8 cellular contexts compared by ENCODE assay signal in genomic region chr3:197891-198491, GRCh38. TPM values are rescaled to one million over a fixed set of nuclear protein-coding genes. Genes with fewer than 3 reads are reported as not detected.
DNase-seq lines count a peak whose midpoint lies in the region; ATAC-seq and TF ChIP-seq lines count a peak whose summit lies in the region.

No MANE protein-coding gene starts in this region.

- peak overlapping the region; percentile 84 to 87 for H3K4me3 Mint-ChIP-seq in stimulated activated naive B cell treated with anti-CD40 and anti-IgM and Interleukin-4, amounts not matched to agents 10 μg/mL and 1 μg/mL and 100 μg/mL, for 72 hours

- ATAC-seq in GM19324 (IDR thresholded peaks at IDR 0.05; ENCODE audit: low FRiP score, unreplicated experiment) (peak; percentile 49), GM19328 (IDR thresholded peaks at IDR 0.05; ENCODE audit: unreplicated experiment) (no peak)
- ATAC-seq in stimulated activated naive B cell treated with anti-CD40 and anti-IgM and Interleukin-4, amounts not matched to agents 10 μg/mL and 1 μg/mL and 100 μg/mL, for 72 hours (replicated peaks) = peak; percentile 53 to 67

- TF ChIP-seq CTCF in right atrium auricular region (IDR thresholded peaks at IDR 0.05) (no peak), MM.1S (IDR thresholded peaks at IDR 0.05; ENCODE audit: low read length) (no peak)

- peak overlapping the region; percentile 51 to 80 for H3K27ac ChIP-seq in right atrium auricular region
- no peak overlapping the region for H3K27ac ChIP-seq in MM.1S (ENCODE audit: low read length)

- H3K36me3 Mint-ChIP-seq in stimulated activated naive B cell treated with anti-CD40 and anti-IgM and Interleukin-4, amounts not matched to agents 10 μg/mL and 1 μg/mL and 100 μg/mL, for 72 hours = no peaks in the 10 kb centered on the region

- no peaks in the 10 kb centered on the region for H4K20me1 ChIP-seq in MM.1S (ENCODE audit: insufficient read depth, low read length)

- no peak overlapping the region for H2AFZ ChIP-seq in MM.1S (ENCODE audit: low read length)

- H3K4me1 ChIP-seq in right atrium auricular region (peaks cover 0 to 11% of the 10 kb centered on the region in 2 donors), MM.1S (ENCODE audit: low read length) (no peaks in the 10 kb centered on the region)

- peak overlapping the region; percentile 91 for H3K27ac Mint-ChIP-seq in stimulated activated naive B cell treated with anti-CD40 and anti-IgM and Interleukin-4, amounts not matched to agents 10 μg/mL and 1 μg/mL and 100 μg/mL, for 72 hours

- DNase-seq in NCI-H748 (lab: John Stamatoyannopoulos, UW; ENCODE audit: unreplicated experiment) (peak; percentile 77), right atrium auricular region (ENCODE audit: low spot score) (no peak), GF-D8 (lab: John Stamatoyannopoulos, UW) (no peak), hepatic stellate cell (ENCODE audit: low spot score) (no peak), MM.1S (no peak)
- DNase-seq in stimulated activated naive B cell treated with anti-CD40 and anti-IgM and Interleukin-4, amounts not matched to agents 10 μg/mL and 1 μg/mL and 100 μg/mL, for 72 hours = no peak

- no peaks in the 10 kb centered on the region for H3F3A ChIP-seq in MM.1S (ENCODE audit: insufficient read depth, low read length)

- no peak overlapping the region for H3K9ac ChIP-seq in MM.1S (ENCODE audit: low read length)

- H3K4me2 ChIP-seq in MM.1S (ENCODE audit: low read depth, low read length) = no peak overlapping the region

- H3K79me2 ChIP-seq in MM.1S (ENCODE audit: low read length) = no peaks in the 10 kb centered on the region

- H3K4me3 ChIP-seq in right atrium auricular region (peak overlapping the region; percentile 65 to 72), MM.1S (ENCODE audit: low read length) (no peak overlapping the region)

- H3K36me3 ChIP-seq in right atrium auricular region (no peaks in the 10 kb centered on the region), MM.1S (replicated peaks; ENCODE audit: insufficient read depth, low read length) (no peaks in the 10 kb centered on the region)

- H3K9me2 ChIP-seq in MM.1S (replicated peaks; ENCODE audit: insufficient read depth, low read length) = no peaks in the 10 kb centered on the region

- H3K9me3 ChIP-seq in right atrium auricular region (no peaks in the 10 kb centered on the region), MM.1S (replicated peaks; ENCODE audit: insufficient read depth, low read length) (no peaks in the 10 kb centered on the region)

- H3K27me3 ChIP-seq in right atrium auricular region = no peaks in the 10 kb centered on the region
- no peaks in the 10 kb centered on the region for H3K27me3 ChIP-seq in MM.1S (replicated peaks; ENCODE audit: insufficient read depth, low read length)

- peaks cover 17 to 25% of the 10 kb centered on the region in 2 donors for H3K27me3 Mint-ChIP-seq in stimulated activated naive B cell treated with anti-CD40 and anti-IgM and Interleukin-4, amounts not matched to agents 10 μg/mL and 1 μg/mL and 100 μg/mL, for 72 hours

- peaks cover 5 to 13% of the 10 kb centered on the region in 2 donors for H3K4me1 Mint-ChIP-seq in stimulated activated naive B cell treated with anti-CD40 and anti-IgM and Interleukin-4, amounts not matched to agents 10 μg/mL and 1 μg/mL and 100 μg/mL, for 72 hours

- H3K9me3 Mint-ChIP-seq in stimulated activated naive B cell treated with anti-CD40 and anti-IgM and Interleukin-4, amounts not matched to agents 10 μg/mL and 1 μg/mL and 100 μg/mL, for 72 hours = no peaks in the 10 kb centered on the region

RNA-seq across cellular contexts. Expression of gene CHL1, which starts 1.4 kb away (rescaled TPM):
- total RNA-seq in right atrium auricular region = 10 to 100 TPM; 36.7 to 66.4 TPM
